8 cellular contexts compared by ENCODE assay signal in the genomic region with DNA sequence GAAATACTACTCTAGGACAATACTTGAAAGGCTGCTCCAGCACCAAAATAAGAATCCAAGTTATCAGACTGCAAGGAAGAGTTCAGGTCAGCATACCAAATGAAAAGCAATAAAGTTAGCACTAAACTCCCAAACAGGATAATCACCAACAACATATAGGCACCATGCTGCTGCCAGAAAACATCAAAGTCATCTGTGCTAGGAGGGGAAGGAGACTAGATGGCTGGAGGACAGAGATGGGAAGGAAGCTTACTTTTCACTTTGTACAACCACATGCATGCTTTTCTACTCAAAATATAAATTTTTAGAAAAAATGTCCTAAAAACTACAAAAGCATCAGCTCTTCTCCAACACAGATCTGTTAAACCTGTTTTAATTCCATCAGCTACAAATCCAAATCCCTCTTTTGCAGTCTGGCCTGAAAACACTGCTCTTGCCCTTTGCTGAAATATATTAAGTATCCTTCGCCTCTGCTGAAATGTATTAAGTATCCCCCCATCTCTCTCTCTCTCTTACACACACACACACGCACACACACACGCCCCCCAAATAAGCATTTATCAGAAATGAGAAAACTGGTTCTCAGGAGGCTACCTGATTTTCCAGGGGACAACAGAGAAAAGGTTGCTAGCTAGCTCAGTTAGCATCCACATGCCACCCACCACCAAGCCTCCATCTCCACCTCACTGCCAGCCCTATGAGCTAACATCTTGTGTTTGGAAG. TPM values are rescaled to one million over a fixed set of nuclear protein-coding genes. Genes with fewer than 3 reads are reported as not detected.
A peak's percentile ranks its signal among the peaks of the same experiment; 100 is the strongest.
DNase-seq lines count a peak whose midpoint lies in the region; ATAC-seq and TF ChIP-seq lines count a peak whose summit lies in the region.

No MANE protein-coding gene starts in this region.

- DNase-seq in A673 (ENCODE audit: low spot score) (no peak), chondrocyte (ENCODE audit: low spot score) (no peak), GOT3 (lab: John Stamatoyannopoulos, UW) (no peak), CD1c-positive myeloid dendritic cell (ENCODE audit: extremely low spot score) (no peak), T1000 (lab: John Stamatoyannopoulos, UW) (no peak)

- intact Hi-C loops in A673 (cut with micrococcal nuclease; ENCODE audit: unreplicated experiment): loop anchor here (2.0 to 5.0 kb wide), 2 partner anchors 66 to 99 kb away; partner anchors contain the start of gene RAB13

- H3K4me3 ChIP-seq in A673 (ENCODE audit: low read depth, low read length, poor library complexity, severe bottlenecking) (peak overlapping the region; percentile 75), muscle layer of duodenum (ENCODE audit: low read depth in 1 of 2, low read length in 2 of 2) (peak overlapping the region; percentile 76 to 91)

- TF ChIP-seq CTCF in A673 (conservative IDR thresholded peaks at IDR 0.05; ENCODE audit: low read depth, low read length): no peak
- no peak for TF ChIP-seq CTCF in chondrocyte (IDR thresholded peaks at IDR 0.05)

- no TSS peak for BruUV-seq in A673 (replicated peaks; lab: Mats Ljungman, UMichigan)

- H3K27ac ChIP-seq in A673 (ENCODE audit: low read depth, low read length, poor library complexity, severe bottlenecking): peak overlapping the region; percentile 77
- peak overlapping the region; percentile 54 for H3K27ac ChIP-seq in muscle layer of duodenum (ENCODE audit: low read length)

- H3K4me1 Mint-ChIP-seq in IgD-negative memory B cell (peaks cover 24 to 50% (median 41%) of the 10 kb centered on the region in 3 donors), chondrocyte (ENCODE audit: low read depth) (peaks cover 43% of the 10 kb centered on the region)

- H3K27me3 ChIP-seq in A673 (replicated peaks; ENCODE audit: insufficient read depth, low read depth, low read length, poor library complexity) (no peaks in the 10 kb centered on the region), muscle layer of duodenum (ENCODE audit: low read depth, low read length) (no peaks in the 10 kb centered on the region)

- H3K4me3 Mint-ChIP-seq in IgD-negative memory B cell (peak overlapping the region; percentile 87 to 97 (median 94)), chondrocyte (ENCODE audit: unreplicated experiment) (peak overlapping the region; percentile 94)

- peaks cover 0 to 3% (median 0%) of the 10 kb centered on the region in 3 donors for H3K9me3 Mint-ChIP-seq in IgD-negative memory B cell
- no peaks in the 10 kb centered on the region for H3K9me3 Mint-ChIP-seq in chondrocyte (ENCODE audit: low read depth)

- POLR2A ChIA-PET in A673 (lab: Charles Lee; ENCODE audit: low non-redundant PET): interaction anchor here (0.7 kb wide), 1 partner anchor 17 kb away, joined by 3 read pairs; no protein-coding TSS in a partner anchor

- H3K27ac Mint-ChIP-seq in IgD-negative memory B cell (peak overlapping the region; percentile 90 to 100 (median 97)), chondrocyte (ENCODE audit: unreplicated experiment) (peak overlapping the region; percentile 92)

- H3K27me3 Mint-ChIP-seq in IgD-negative memory B cell: no peaks in the 10 kb centered on the region
- no peaks in the 10 kb centered on the region for H3K27me3 Mint-ChIP-seq in chondrocyte (ENCODE audit: low read depth)

- ATAC-seq in HG02610 (IDR thresholded peaks at IDR 0.05; ENCODE audit: unreplicated experiment): no peak

- CTCF ChIA-PET in A673 (lab: Charles Lee): no interaction called here

- H3K36me3 Mint-ChIP-seq in IgD-negative memory B cell: peaks cover 2% of the 10 kb centered on the region
- H3K36me3 Mint-ChIP-seq in chondrocyte (ENCODE audit: low read depth): no peaks in the 10 kb centered on the region

- H3K9me3 ChIP-seq in A673 (ENCODE audit: low read depth, low read length, poor library complexity, severe bottlenecking) (no peaks in the 10 kb centered on the region), muscle layer of duodenum (ENCODE audit: control insufficient read depth in 1 of 2, low read length in 2 of 2) (no peaks in the 10 kb centered on the region)

- peaks cover under 1% of the 10 kb centered on the region for H3K36me3 ChIP-seq in A673 (ENCODE audit: insufficient read depth, low read length, poor library complexity, severe bottlenecking)
- H3K36me3 ChIP-seq in muscle layer of duodenum (ENCODE audit: control insufficient read depth in 1 of 2, insufficient read depth in 2 of 2, low read length in 2 of 2): no peaks in the 10 kb centered on the region

- H3K4me1 ChIP-seq in A673 (ENCODE audit: insufficient read depth, low read length, poor library complexity, severe bottlenecking) (peaks cover 27% of the 10 kb centered on the region), muscle layer of duodenum (ENCODE audit: control insufficient read depth in 1 of 2, insufficient read depth in 2 of 2, low read length in 2 of 2) (peaks cover 18 to 24% of the 10 kb centered on the region in 2 donors)

RNA-seq across cellular contexts. Expression of gene GATAD2B, which starts 1.5 kb away (rescaled TPM):
- 58.8 and 67.3 TPM in 2 replicates for total RNA-seq in A673 (2021)
- polyA plus RNA-seq in IgD-negative memory B cell: 4.6 TPM
- 46.4 to 48.1 TPM (median 47.0 TPM) in 3 replicates for total RNA-seq in chondrocyte

RNA-seq across cellular contexts. Expression of gene DENND4B, which starts 25.3 kb away (rescaled TPM):
- total RNA-seq in A673 (2021): 61.5 and 66.6 TPM in 2 replicates
- polyA plus RNA-seq in IgD-negative memory B cell: 36.3 TPM
- 32.1 to 36.7 TPM (median 36.2 TPM) in 3 replicates for total RNA-seq in chondrocyte

RNA-seq across cellular contexts. Expression of gene CRTC2, which starts 37.2 kb away (rescaled TPM):
- 37.8 and 40.8 TPM in 2 replicates for total RNA-seq in A673 (2021)
- 57.2 TPM for polyA plus RNA-seq in IgD-negative memory B cell
- total RNA-seq in chondrocyte: 24.2 to 32.5 TPM (median 30.9 TPM) in 3 replicates

RNA-seq across cellular contexts. Expression of gene SLC39A1, which starts 42.1 kb away (rescaled TPM):
- total RNA-seq in A673 (2021) (90.7 and 97.3 TPM in 2 replicates), chondrocyte (83.5 to 87.8 TPM (median 85.6 TPM) in 3 replicates)
- polyA plus RNA-seq in IgD-negative memory B cell: 52.0 TPM

RNA-seq across cellular contexts. Expression of gene CREB3L4, which starts 46.5 kb away (rescaled TPM):
- total RNA-seq in A673 (2021) (8.7 and 14.4 TPM in 2 replicates), chondrocyte (3.7 to 6.6 TPM (median 4.4 TPM) in 3 replicates)
- 6.5 TPM for polyA plus RNA-seq in IgD-negative memory B cell
